In the genomic region with DNA sequence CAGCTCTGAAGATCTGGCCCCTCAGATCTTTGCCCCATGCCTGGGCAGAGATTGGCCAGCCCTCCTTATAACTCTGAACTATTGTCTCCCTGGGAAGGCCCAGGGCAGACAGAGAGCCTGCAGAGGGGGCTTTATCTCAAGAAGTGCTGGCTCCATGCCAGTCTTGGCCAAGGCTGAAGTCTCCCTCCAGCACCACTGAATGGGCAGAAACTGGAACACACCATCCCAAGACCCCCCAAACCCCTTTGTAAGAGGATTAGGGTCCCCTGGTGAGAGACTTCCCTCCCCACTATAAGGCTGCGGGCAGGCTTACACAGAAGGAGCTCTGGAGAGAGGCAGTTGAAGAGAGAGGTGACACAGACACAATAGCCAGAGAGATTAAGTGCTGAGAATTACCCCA, we compare ENCODE assay signal across 24 cellular contexts.
DNase-seq lines count a peak whose midpoint lies in the region; ATAC-seq and TF ChIP-seq lines count a peak whose summit lies in the region.
"Had no signal": no experiment of that assay in that cellular context is flagged by ENCODE, and none has a peak within 500 bp of the region (broad histone marks: within the 10 kb centered on the region; RNA-seq: fewer than 3 reads in every experiment).

No MANE protein-coding gene starts in this region.

- no peak for TF ChIP-seq CTCF in left ventricle myocardium inferior (IDR thresholded peaks at IDR 0.05; ENCODE audit: borderline replicate concordance)
- no peak for TF ChIP-seq CTCF in heart right ventricle (IDR thresholded peaks at IDR 0.05)
- no peak for TF ChIP-seq CTCF in left lung (IDR thresholded peaks at IDR 0.05)

- no peaks in the 10 kb centered on the region for H3K36me3 Mint-ChIP-seq in activated naive CD8-positive, alpha-beta T cell treated with anti-CD3 and anti-CD28 coated beads, Interleukin-2, amount 50 U/mL, for 24 hours (ENCODE audit: low read depth)
- H3K36me3 Mint-ChIP-seq: activated CD8-positive, alpha-beta memory T cell treated with anti-CD3 and anti-CD28 coated beads, Interleukin-2, amount 10 ng/mL, durations not matched to agents 7 days and 5 days; activated naive CD4-positive, alpha-beta T cell treated with anti-CD3 and anti-CD28 coated beads, Interleukin-2, amount 50 U/mL, for 72 hours; CD14-positive monocyte; immature natural killer cell; stimulated activated effector memory CD8-positive, alpha-beta T cell treated with anti-CD3 and anti-CD28 coated beads, Interleukin-12 subunit alpha, Interleukin-12 subunit beta, amount 100 ng/mL, for 72 hours had no signal

- H3K27ac Mint-ChIP-seq in activated naive CD8-positive, alpha-beta T cell treated with anti-CD3 and anti-CD28 coated beads, Interleukin-2, amount 50 U/mL, for 24 hours = no peak overlapping the region
- H3K27ac Mint-ChIP-seq: activated CD4-positive, alpha-beta T cell treated with anti-CD3 and anti-CD28 coated beads, Interleukin-2, amount 10 ng/mL, durations not matched to agents 7 days and 5 days; activated CD8-positive, alpha-beta memory T cell treated with anti-CD3 and anti-CD28 coated beads, Interleukin-2, amount 10 ng/mL, durations not matched to agents 7 days and 5 days; activated naive CD4-positive, alpha-beta T cell treated with anti-CD3 and anti-CD28 coated beads, Interleukin-2, amount 50 U/mL, for 72 hours; CD14-positive monocyte; immature natural killer cell; stimulated activated effector memory CD8-positive, alpha-beta T cell treated with anti-CD3 and anti-CD28 coated beads, Interleukin-12 subunit alpha, Interleukin-12 subunit beta, amount 100 ng/mL, for 72 hours; T-helper 2 cell treated with Interferon-gamma antibody and Interleukin-4, amounts not matched to agents 5 μg/mL and 100 μg/mL, for 36 hours had no signal

- DNase-seq in left ventricle myocardium inferior = no peak
- DNase-seq in heart right ventricle = no peak
- DNase-seq in ecto neural progenitor cell (ENCODE audit: low spot score) = peak; percentile 63
- no peak for DNase-seq in activated effector memory CD4-positive, alpha-beta T cell treated with Interleukin-2 at 50 U/mL for 16 hours
- no peak for DNase-seq in left lung
- DNase-seq in SHP77 (lab: John Stamatoyannopoulos, UW) = no peak
- no peak for DNase-seq in activated naive CD8-positive, alpha-beta T cell treated with anti-CD3 and anti-CD28 coated beads, Interleukin-2, amount 50 U/mL, for 24 hours
- DNase-seq: activated CD4-positive, alpha-beta T cell treated with anti-CD3 and anti-CD28 coated beads, Interleukin-2, amount 10 ng/mL, durations not matched to agents 7 days and 5 days; activated CD8-positive, alpha-beta memory T cell treated with anti-CD3 and anti-CD28 coated beads, Interleukin-2, amount 10 ng/mL, durations not matched to agents 7 days and 5 days; aorta; dorsolateral prefrontal cortex; immature natural killer cell; left ventricle myocardium superior; NCI-H1092 treated with DMSO at 0.1 percent for 48 hours; NCI-H2029; stimulated activated CD4-positive, alpha-beta T cell treated with anti-CD3 and anti-CD28 coated beads, Interleukin-2, amount 100 ng/mL, for 48 hours had no signal

- peak overlapping the region; percentile 77 for H3K27ac ChIP-seq in left ventricle myocardium inferior (replicated peaks)
- H3K27ac ChIP-seq in heart right ventricle = peak overlapping the region in 2 of 10 donors; percentile 1 to 78
- peak overlapping the region; percentile 41 for H3K27ac ChIP-seq in mesodermal cell (ENCODE audit: low read depth, low read length, severe bottlenecking)
- H3K27ac ChIP-seq in left lung = no peak overlapping the region
- H3K27ac ChIP-seq: dorsolateral prefrontal cortex had no signal

- no peaks in the 10 kb centered on the region for H3K27me3 Mint-ChIP-seq in activated naive CD8-positive, alpha-beta T cell treated with anti-CD3 and anti-CD28 coated beads, Interleukin-2, amount 50 U/mL, for 24 hours
- H3K27me3 Mint-ChIP-seq: activated CD4-positive, alpha-beta T cell treated with anti-CD3 and anti-CD28 coated beads, Interleukin-2, amount 10 ng/mL, durations not matched to agents 7 days and 5 days; central memory CD8-positive, alpha-beta T cell had no signal

- ATAC-seq in heart right ventricle (no peak), left lung (no peak)
- ATAC-seq in activated naive CD8-positive, alpha-beta T cell treated with anti-CD3 and anti-CD28 coated beads, Interleukin-2, amount 50 U/mL, for 24 hours = no peak
- ATAC-seq: activated CD8-positive, alpha-beta memory T cell treated with anti-CD3 and anti-CD28 coated beads, Interleukin-2, amount 10 ng/mL, durations not matched to agents 7 days and 5 days; activated naive CD4-positive, alpha-beta T cell treated with anti-CD3 and anti-CD28 coated beads, Interleukin-2, amount 50 U/mL, for 72 hours; GM12878; left ventricle myocardium superior; stimulated activated effector memory CD8-positive, alpha-beta T cell treated with anti-CD3 and anti-CD28 coated beads, Interleukin-12 subunit alpha, Interleukin-12 subunit beta, amount 100 ng/mL, for 72 hours had no signal

- H3K9me3 ChIP-seq in left ventricle myocardium inferior (replicated peaks) (no peaks in the 10 kb centered on the region), heart right ventricle (no peaks in the 10 kb centered on the region), mesodermal cell (ENCODE audit: control insufficient read depth, low read length) (no peaks in the 10 kb centered on the region), left lung (no peaks in the 10 kb centered on the region)
- H3K9me3 ChIP-seq: HAP-1 had no signal

- intact Hi-C loops in left ventricle myocardium inferior (cut with micrococcal nuclease) (loop anchor here (10.0 kb wide), 1 partner anchor 71 kb away; no protein-coding TSS in a partner anchor), heart right ventricle (cut with DNase I) (loop anchor here in 2 of 10 donors (10.0 kb wide), 1 partner anchor 61 kb away; no protein-coding TSS in a partner anchor), left lung (cut with DNase I) (no loop called here)

- H3K9me3 Mint-ChIP-seq in activated naive CD8-positive, alpha-beta T cell treated with anti-CD3 and anti-CD28 coated beads, Interleukin-2, amount 50 U/mL, for 24 hours = no peaks in the 10 kb centered on the region
- H3K9me3 Mint-ChIP-seq: activated CD4-positive, alpha-beta T cell treated with anti-CD3 and anti-CD28 coated beads, Interleukin-2, amount 10 ng/mL, durations not matched to agents 7 days and 5 days; activated naive CD4-positive, alpha-beta T cell treated with anti-CD3 and anti-CD28 coated beads, Interleukin-2, amount 50 U/mL, for 72 hours; central memory CD8-positive, alpha-beta T cell; immature natural killer cell; stimulated activated effector memory CD8-positive, alpha-beta T cell treated with anti-CD3 and anti-CD28 coated beads, Interleukin-12 subunit alpha, Interleukin-12 subunit beta, amount 100 ng/mL, for 72 hours; T-helper 2 cell treated with Interferon-gamma antibody and Interleukin-4, amounts not matched to agents 5 μg/mL and 100 μg/mL, for 36 hours had no signal

- no peak overlapping the region for H3K4me3 Mint-ChIP-seq in activated naive CD8-positive, alpha-beta T cell treated with anti-CD3 and anti-CD28 coated beads, Interleukin-2, amount 50 U/mL, for 24 hours
- H3K4me3 Mint-ChIP-seq: activated CD4-positive, alpha-beta T cell treated with anti-CD3 and anti-CD28 coated beads, Interleukin-2, amount 10 ng/mL, durations not matched to agents 7 days and 5 days; activated CD8-positive, alpha-beta memory T cell treated with anti-CD3 and anti-CD28 coated beads, Interleukin-2, amount 10 ng/mL, durations not matched to agents 7 days and 5 days; CD14-positive monocyte; central memory CD8-positive, alpha-beta T cell; immature natural killer cell; stimulated activated effector memory CD8-positive, alpha-beta T cell treated with anti-CD3 and anti-CD28 coated beads, Interleukin-12 subunit alpha, Interleukin-12 subunit beta, amount 100 ng/mL, for 72 hours; T-helper 2 cell treated with Interferon-gamma antibody and Interleukin-4, amounts not matched to agents 5 μg/mL and 100 μg/mL, for 36 hours had no signal

- H3K4me3 ChIP-seq in left ventricle myocardium inferior (no peak overlapping the region), heart right ventricle (no peak overlapping the region), mesodermal cell (ENCODE audit: extremely low read depth, insufficient read depth, low read length, poor library complexity, severe bottlenecking) (no peak overlapping the region), left lung (no peak overlapping the region)
- H3K4me3 ChIP-seq: dorsolateral prefrontal cortex, GM12878, HAP-1 had no signal

- H3K36me3 ChIP-seq in left ventricle myocardium inferior (no peaks in the 10 kb centered on the region), heart right ventricle (peaks cover 0 to 17% (median 0%) of the 10 kb centered on the region in 9 donors), mesodermal cell (ENCODE audit: control insufficient read depth, insufficient read depth, low read length) (peaks cover 17% of the 10 kb centered on the region), left lung (no peaks in the 10 kb centered on the region)
- H3K36me3 ChIP-seq: HAP-1 had no signal

- H3K4me1 ChIP-seq in left ventricle myocardium inferior (peaks cover 90% of the 10 kb centered on the region), heart right ventricle (peaks cover 46 to 98% (median 70%) of the 10 kb centered on the region in 9 donors), mesodermal cell (ENCODE audit: control insufficient read depth, insufficient read depth, low read length, poor library complexity, severe bottlenecking) (peaks cover 17% of the 10 kb centered on the region), left lung (peaks cover 0 to 12% of the 10 kb centered on the region in 2 donors)
- H3K4me1 ChIP-seq: HAP-1 had no signal

- 94 to 97% methylated on average over 1 of the region's 1 CpG for WGBS in heart right ventricle, 2 donors
- WGBS in mesodermal cell (ENCODE audit: insufficient coverage in 2 of 2), 2 experiments = no CpG with 5 or more reads among the region's 1 CpG

- no peaks in the 10 kb centered on the region for H3K4me1 Mint-ChIP-seq in activated naive CD8-positive, alpha-beta T cell treated with anti-CD3 and anti-CD28 coated beads, Interleukin-2, amount 50 U/mL, for 24 hours
- H3K4me1 Mint-ChIP-seq: activated CD4-positive, alpha-beta T cell treated with anti-CD3 and anti-CD28 coated beads, Interleukin-2, amount 10 ng/mL, durations not matched to agents 7 days and 5 days; activated CD8-positive, alpha-beta memory T cell treated with anti-CD3 and anti-CD28 coated beads, Interleukin-2, amount 10 ng/mL, durations not matched to agents 7 days and 5 days; central memory CD8-positive, alpha-beta T cell; immature natural killer cell; stimulated activated effector memory CD8-positive, alpha-beta T cell treated with anti-CD3 and anti-CD28 coated beads, Interleukin-12 subunit alpha, Interleukin-12 subunit beta, amount 100 ng/mL, for 72 hours had no signal

- H3K27me3 ChIP-seq in left ventricle myocardium inferior (ENCODE audit: low read depth) (no peaks in the 10 kb centered on the region), heart right ventricle (no peaks in the 10 kb centered on the region), left lung (no peaks in the 10 kb centered on the region)
- H3K27me3 ChIP-seq: dorsolateral prefrontal cortex had no signal

Comparison
In these comparisons a context has a peak if more than half of its experiments do, and no peak if none do; other contexts are left out.
1. H3K27ac ChIP-seq: peak in left ventricle myocardium inferior (single experiment) and mesodermal cell (single experiment); none in left lung (0 of 2).